In the genomic region with DNA sequence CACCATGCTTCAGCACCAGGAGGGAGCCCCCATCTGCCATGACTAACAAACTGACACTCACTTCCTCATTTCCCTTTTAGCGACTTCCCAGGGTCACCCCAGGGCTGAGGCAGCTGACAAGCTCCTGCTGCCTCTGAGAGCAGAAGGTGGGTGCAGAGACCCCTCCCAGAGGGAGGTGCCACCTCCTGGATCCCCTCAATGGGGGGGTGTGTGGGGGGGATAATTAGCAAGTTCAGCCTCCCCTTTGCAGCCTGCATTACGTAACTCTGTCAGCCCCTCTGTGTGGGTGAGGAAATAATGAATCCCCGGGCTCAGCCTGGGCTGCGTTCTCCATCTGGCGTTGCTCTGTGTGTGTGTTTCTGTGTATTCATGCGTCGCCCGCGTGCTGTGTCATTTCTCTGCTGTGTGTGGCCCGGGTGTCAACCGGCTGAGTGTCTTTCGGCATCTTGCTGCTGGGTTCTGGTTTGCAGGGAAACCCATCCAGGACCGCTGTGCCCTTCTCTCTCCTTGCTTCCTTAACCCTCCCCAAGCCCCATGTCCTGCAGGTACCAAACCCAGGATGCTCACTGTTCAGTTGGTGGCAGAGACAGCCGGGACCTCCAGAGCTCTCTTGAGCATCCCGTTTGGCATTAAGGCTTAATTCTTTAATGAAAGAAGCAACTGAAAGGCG, we compare ENCODE assay signal across 20 cellular contexts. TPM values are rescaled to one million over a fixed set of nuclear protein-coding genes. Genes with fewer than 3 reads are reported as not detected.
A peak's percentile ranks its signal among the peaks of the same experiment; 100 is the strongest.
DNase-seq lines count a peak whose midpoint lies in the region; ATAC-seq and TF ChIP-seq lines count a peak whose summit lies in the region.
"Had no signal": no experiment of that assay in that cellular context is flagged by ENCODE, and none has a peak within 500 bp of the region (broad histone marks: within the 10 kb centered on the region; RNA-seq: fewer than 3 reads in every experiment).

No MANE protein-coding gene starts in this region.

- H3K9me3 Mint-ChIP-seq in glutamatergic neuron (ENCODE audit: unreplicated experiment): peaks cover 11% of the 10 kb centered on the region
- H3K9me3 Mint-ChIP-seq in activated naive CD8-positive, alpha-beta T cell treated with anti-CD3 and anti-CD28 coated beads, Interleukin-2, amount 50 U/mL, for 24 hours: no peaks in the 10 kb centered on the region
- H3K9me3 Mint-ChIP-seq: activated CD4-positive, alpha-beta memory T cell treated with anti-CD3 and anti-CD28 coated beads for 36 hours had no signal

- H3K27ac Mint-ChIP-seq in glutamatergic neuron (ENCODE audit: unreplicated experiment): peak overlapping the region; percentile 89
- H3K27ac Mint-ChIP-seq in activated naive CD8-positive, alpha-beta T cell treated with anti-CD3 and anti-CD28 coated beads, Interleukin-2, amount 50 U/mL, for 24 hours: no peak overlapping the region
- H3K27ac Mint-ChIP-seq: activated CD4-positive, alpha-beta memory T cell treated with anti-CD3 and anti-CD28 coated beads for 36 hours; HFFc6 had no signal

- H3K4me1 Mint-ChIP-seq in glutamatergic neuron (ENCODE audit: low read depth, unreplicated experiment): peaks cover 13% of the 10 kb centered on the region
- H3K4me1 Mint-ChIP-seq in activated naive CD8-positive, alpha-beta T cell treated with anti-CD3 and anti-CD28 coated beads, Interleukin-2, amount 50 U/mL, for 24 hours: no peaks in the 10 kb centered on the region

- H3K36me3 Mint-ChIP-seq in glutamatergic neuron (ENCODE audit: unreplicated experiment): no peaks in the 10 kb centered on the region
- H3K36me3 Mint-ChIP-seq in activated naive CD8-positive, alpha-beta T cell treated with anti-CD3 and anti-CD28 coated beads, Interleukin-2, amount 50 U/mL, for 24 hours (ENCODE audit: low read depth): no peaks in the 10 kb centered on the region
- H3K36me3 Mint-ChIP-seq: activated CD4-positive, alpha-beta memory T cell treated with anti-CD3 and anti-CD28 coated beads for 36 hours had no signal

- no peak for TF ChIP-seq CTCF in glutamatergic neuron (IDR thresholded peaks at IDR 0.05; ENCODE audit: partially characterized antibody, unreplicated experiment)

- DNase-seq in SKM-1 treated with dmso at 0.1 percent for 144 hours (lab: John Stamatoyannopoulos, UW; ENCODE audit: unreplicated experiment) (peak; percentile 0), SKM-1 (lab: John Stamatoyannopoulos, UW; ENCODE audit: unreplicated experiment) (no peak), NOMO-1 (lab: John Stamatoyannopoulos, UW; ENCODE audit: unreplicated experiment in 2 of 2) (peak; percentile 94 to 95), glutamatergic neuron (peak; percentile 72), NCI-H1930 (lab: John Stamatoyannopoulos, UW) (no peak)
- no peak for DNase-seq in activated CD4-positive, alpha-beta T cell treated with anti-CD3 and anti-CD28 coated beads for 4 hours
- no peak for DNase-seq in activated naive CD8-positive, alpha-beta T cell treated with anti-CD3 and anti-CD28 coated beads, Interleukin-2, amount 50 U/mL, for 24 hours
- DNase-seq: activated CD4-positive, alpha-beta memory T cell treated with anti-CD3 and anti-CD28 coated beads for 36 hours; COR-L47; effector CD4-positive, alpha-beta T cell; HFFc6; left cardiac atrium; mucosa of descending colon; NCI-H2081; NK-92 treated with Interleukin-12 subunit alpha and Interleukin-12 subunit beta, amount 100 ng/mL, for 24 hours; SHP77 treated with DMSO at 0.1 percent for 48 hours; stimulated activated naive CD4-positive, alpha-beta T cell; upper lobe of left lung had no signal

- ATAC-seq in activated naive CD8-positive, alpha-beta T cell treated with anti-CD3 and anti-CD28 coated beads, Interleukin-2, amount 50 U/mL, for 24 hours: no peak
- ATAC-seq in GM18868 (IDR thresholded peaks at IDR 0.05; ENCODE audit: unreplicated experiment): no peak
- ATAC-seq: left cardiac atrium, mucosa of descending colon had no signal

- H3K4me3 Mint-ChIP-seq in glutamatergic neuron (ENCODE audit: unreplicated experiment): peak overlapping the region; percentile 59
- no peak overlapping the region for H3K4me3 Mint-ChIP-seq in activated naive CD8-positive, alpha-beta T cell treated with anti-CD3 and anti-CD28 coated beads, Interleukin-2, amount 50 U/mL, for 24 hours
- H3K4me3 Mint-ChIP-seq: activated CD4-positive, alpha-beta memory T cell treated with anti-CD3 and anti-CD28 coated beads for 36 hours; HFFc6 had no signal

- peaks cover 2% of the 10 kb centered on the region for H3K27me3 Mint-ChIP-seq in glutamatergic neuron (ENCODE audit: unreplicated experiment)
- peaks cover 23% of the 10 kb centered on the region for H3K27me3 Mint-ChIP-seq in activated naive CD8-positive, alpha-beta T cell treated with anti-CD3 and anti-CD28 coated beads, Interleukin-2, amount 50 U/mL, for 24 hours

RNA-seq across cellular contexts. Expression of gene NOS1, which starts 28.0 kb away (rescaled TPM):
- total RNA-seq in glutamatergic neuron (ENCODE audit: unreplicated experiment): 0.96 TPM
- total RNA-seq: activated CD4-positive, alpha-beta memory T cell treated with anti-CD3 and anti-CD28 coated beads for 36 hours; cardiac muscle cell; HFFc6 had no signal

Comparison
In these comparisons a context has a peak if more than half of its experiments do, and no peak if none do; other contexts are left out.
1. DNase-seq: peak in SKM-1 treated with dmso at 0.1 percent for 144 hours (single experiment), NOMO-1 (2 of 2) and glutamatergic neuron (single experiment); none in SKM-1 (single experiment), activated CD4-positive, alpha-beta T cell treated with anti-CD3 and anti-CD28 coated beads for 4 hours (0 of 2), activated naive CD8-positive, alpha-beta T cell treated with anti-CD3 and anti-CD28 coated beads, Interleukin-2, amount 50 U/mL, for 24 hours (single experiment) and NCI-H1930 (0 of 2).